In genomic region chr1:184492543-184492942, GRCh38 we compare ENCODE assay signal across 10 cellular contexts.
DNase-seq lines count a peak whose midpoint lies in the region; ATAC-seq and TF ChIP-seq lines count a peak whose summit lies in the region.
"Had no signal": no experiment of that assay in that cellular context is flagged by ENCODE, and none has a peak within 500 bp of the region (broad histone marks: within the 10 kb centered on the region; RNA-seq: fewer than 3 reads in every experiment).

No MANE protein-coding gene starts in this region.

- peaks cover 39% of the 10 kb centered on the region for H3K4me1 Mint-ChIP-seq in central memory CD8-positive, alpha-beta T cell
- peaks cover 14% of the 10 kb centered on the region for H3K4me1 Mint-ChIP-seq in activated naive CD4-positive, alpha-beta T cell treated with anti-CD3 and anti-CD28 coated beads for 36 hours (ENCODE audit: low read depth)

- H3F3A ChIP-seq in MM.1S (ENCODE audit: insufficient read depth, low read length) = peaks cover 32% of the 10 kb centered on the region

- H3K4me1 ChIP-seq in MM.1S (ENCODE audit: low read length) = peaks cover 52% of the 10 kb centered on the region
- H3K4me1 ChIP-seq in mesenchymal stem cell (ENCODE audit: control insufficient read depth, insufficient read depth, low read depth, low read length) = peaks cover 6% of the 10 kb centered on the region
- peaks cover 8% of the 10 kb centered on the region for H3K4me1 ChIP-seq in stomach smooth muscle (ENCODE audit: control insufficient read depth, insufficient read depth, low read length)

- no peak overlapping the region for H3K23ac ChIP-seq in mesenchymal stem cell (ENCODE audit: low read length in 2 of 2)

- peak overlapping the region; percentile 90 for H3K27ac Mint-ChIP-seq in central memory CD8-positive, alpha-beta T cell (ENCODE audit: low read depth)
- no peak overlapping the region for H3K27ac Mint-ChIP-seq in activated naive CD4-positive, alpha-beta T cell treated with anti-CD3 and anti-CD28 coated beads for 36 hours

- H2AFZ ChIP-seq in MM.1S (ENCODE audit: low read length) (no peak overlapping the region), mesenchymal stem cell (ENCODE audit: low read depth, low read length) (no peak overlapping the region)

- H3K9me3 ChIP-seq in MM.1S (replicated peaks; ENCODE audit: insufficient read depth, low read length) (no peaks in the 10 kb centered on the region), mesenchymal stem cell (ENCODE audit: control insufficient read depth, low read length) (no peaks in the 10 kb centered on the region), stomach smooth muscle (ENCODE audit: control insufficient read depth in 2 of 2, low read length in 2 of 2) (no peaks in the 10 kb centered on the region)
- H3K9me3 ChIP-seq: prostate gland had no signal

- H3K27me3 ChIP-seq in MM.1S (replicated peaks; ENCODE audit: insufficient read depth, low read length) = no peaks in the 10 kb centered on the region
- no peaks in the 10 kb centered on the region for H3K27me3 ChIP-seq in mesenchymal stem cell (ENCODE audit: control insufficient read depth in 1 of 2, insufficient read depth in 1 of 2, low read length in 2 of 2)
- H3K27me3 ChIP-seq in stomach smooth muscle (ENCODE audit: control insufficient read depth in 1 of 2, insufficient read depth in 2 of 2, low read length in 2 of 2) = no peaks in the 10 kb centered on the region

- H3K27ac ChIP-seq in MM.1S (ENCODE audit: low read length) (peak overlapping the region; percentile 61; the same call in 1 of the 2 replicates), mesenchymal stem cell (ENCODE audit: low read length, poor library complexity, severe bottlenecking) (no peak overlapping the region), stomach smooth muscle (ENCODE audit: low read length) (peak overlapping the region; percentile 7)
- H3K27ac ChIP-seq: prostate gland had no signal

- H3K4me3 ChIP-seq in MM.1S (ENCODE audit: low read length) = no peak overlapping the region
- no peak overlapping the region for H3K4me3 ChIP-seq in mesenchymal stem cell (ENCODE audit: insufficient read depth in 1 of 2, low read depth in 1 of 2, low read length in 2 of 2)
- no peak overlapping the region for H3K4me3 ChIP-seq in stomach smooth muscle (ENCODE audit: low read length in 2 of 2)
- H3K4me3 ChIP-seq: prostate gland had no signal

- peaks cover 35% of the 10 kb centered on the region for H3K79me2 ChIP-seq in MM.1S (ENCODE audit: low read length)

- peak; percentile 38 for DNase-seq in MM.1S
- DNase-seq in central memory CD8-positive, alpha-beta T cell (ENCODE audit: low spot score in 2 of 2) = no peak
- peak; percentile 47 for DNase-seq in mesenchymal stem cell
- no peak for DNase-seq in NCI-H1417 (lab: John Stamatoyannopoulos, UW)
- no peak for DNase-seq in activated naive CD4-positive, alpha-beta T cell treated with anti-CD3 and anti-CD28 coated beads for 36 hours
- DNase-seq in A172 (ENCODE audit: low spot score) = no peak
- DNase-seq: activated CD4-positive, alpha-beta T cell treated with anti-CD3 and anti-CD28 coated beads, Interleukin-2, amount 10 ng/mL, durations not matched to agents 7 days and 5 days; foreskin melanocyte had no signal

- H3K14ac ChIP-seq in mesenchymal stem cell (ENCODE audit: low read length in 2 of 2) = no peak overlapping the region

- no peak overlapping the region for H2BK12ac ChIP-seq in mesenchymal stem cell (ENCODE audit: low read length in 2 of 2)

- peaks cover 2% of the 10 kb centered on the region for H3K36me3 Mint-ChIP-seq in central memory CD8-positive, alpha-beta T cell (ENCODE audit: insufficient read depth)
- no peaks in the 10 kb centered on the region for H3K36me3 Mint-ChIP-seq in activated naive CD4-positive, alpha-beta T cell treated with anti-CD3 and anti-CD28 coated beads for 36 hours (ENCODE audit: low read depth)

- no peak overlapping the region for H2AK5ac ChIP-seq in mesenchymal stem cell (ENCODE audit: low read length, severe bottlenecking)

- CTCF ChIA-PET in activated naive CD4-positive, alpha-beta T cell treated with anti-CD3 and anti-CD28 coated beads for 36 hours (lab: Charles Lee) = no interaction called here

- TF ChIP-seq CTCF in MM.1S (IDR thresholded peaks at IDR 0.05; ENCODE audit: low read length) = no peak

- no peak overlapping the region for H3K9ac ChIP-seq in MM.1S (ENCODE audit: low read length)
- peak overlapping the region; percentile 85 for H3K9ac ChIP-seq in mesenchymal stem cell (ENCODE audit: low read length)
- no peak overlapping the region for H3K9ac ChIP-seq in stomach smooth muscle (ENCODE audit: low read length in 2 of 2)

- H3K36me3 ChIP-seq in MM.1S (replicated peaks; ENCODE audit: insufficient read depth, low read length) (no peaks in the 10 kb centered on the region), mesenchymal stem cell (ENCODE audit: control insufficient read depth in 1 of 2, insufficient read depth in 2 of 2, low read depth in 1 of 2, low read length in 2 of 2) (no peaks in the 10 kb centered on the region), stomach smooth muscle (ENCODE audit: control insufficient read depth in 2 of 2, insufficient read depth in 2 of 2, low read length in 2 of 2) (no peaks in the 10 kb centered on the region)
- H3K36me3 ChIP-seq: prostate gland had no signal

- intact Hi-C loops in activated naive CD4-positive, alpha-beta T cell treated with anti-CD3 and anti-CD28 coated beads for 36 hours (cut with micrococcal nuclease) = loop anchor here (5.0 to 10.0 kb wide), 3 partner anchors 330 to 482 kb away; partner anchors contain the start of genes NIBAN1 and TSEN15

- peaks cover 9% of the 10 kb centered on the region for H3K79me1 ChIP-seq in mesenchymal stem cell (replicated peaks; ENCODE audit: low read length, poor library complexity, severe bottlenecking)

- no peaks in the 10 kb centered on the region for H3K9me3 Mint-ChIP-seq in central memory CD8-positive, alpha-beta T cell
- H3K9me3 Mint-ChIP-seq in activated naive CD4-positive, alpha-beta T cell treated with anti-CD3 and anti-CD28 coated beads for 36 hours = no peaks in the 10 kb centered on the region
- H3K9me3 Mint-ChIP-seq: activated CD4-positive, alpha-beta T cell treated with anti-CD3 and anti-CD28 coated beads, Interleukin-2, amount 10 ng/mL, durations not matched to agents 7 days and 5 days had no signal

- no peaks in the 10 kb centered on the region for H4K20me1 ChIP-seq in MM.1S (ENCODE audit: insufficient read depth, low read length)

- H2BK5ac ChIP-seq in mesenchymal stem cell (ENCODE audit: low read depth, low read length, poor library complexity, severe bottlenecking) = no peak overlapping the region

- H4K8ac ChIP-seq in mesenchymal stem cell (ENCODE audit: low read length) = no peak overlapping the region

- H3K18ac ChIP-seq in mesenchymal stem cell (ENCODE audit: low read depth in 1 of 2, low read length in 2 of 2) = no peak overlapping the region

- no peak for ATAC-seq in central memory CD8-positive, alpha-beta T cell (replicated peaks; ENCODE audit: extremely low read depth, poor library complexity, severe bottlenecking)

- H3K27me3 Mint-ChIP-seq in central memory CD8-positive, alpha-beta T cell = no peaks in the 10 kb centered on the region
- H3K27me3 Mint-ChIP-seq in activated naive CD4-positive, alpha-beta T cell treated with anti-CD3 and anti-CD28 coated beads for 36 hours (ENCODE audit: low read depth) = no peaks in the 10 kb centered on the region
- H3K27me3 Mint-ChIP-seq: activated CD4-positive, alpha-beta T cell treated with anti-CD3 and anti-CD28 coated beads, Interleukin-2, amount 10 ng/mL, durations not matched to agents 7 days and 5 days had no signal

- H3K4me2 ChIP-seq in MM.1S (ENCODE audit: low read depth, low read length) (peak overlapping the region; percentile 74), mesenchymal stem cell (ENCODE audit: low read length, poor library complexity, severe bottlenecking) (no peak overlapping the region)

- H2BK120ac ChIP-seq in mesenchymal stem cell (ENCODE audit: low read depth, low read length) = no peak overlapping the region

- H3K4ac ChIP-seq in mesenchymal stem cell (ENCODE audit: low read depth in 1 of 2, low read length in 2 of 2) = no peak overlapping the region

- peak overlapping the region; percentile 59 for H3K4me3 Mint-ChIP-seq in central memory CD8-positive, alpha-beta T cell
- H3K4me3 Mint-ChIP-seq in activated naive CD4-positive, alpha-beta T cell treated with anti-CD3 and anti-CD28 coated beads for 36 hours = no peak overlapping the region

- H3K9me2 ChIP-seq in MM.1S (replicated peaks; ENCODE audit: insufficient read depth, low read length) = no peaks in the 10 kb centered on the region

- H2BK15ac ChIP-seq in mesenchymal stem cell (ENCODE audit: low read depth, poor library complexity, severe bottlenecking) = no peak overlapping the region

- no peak overlapping the region for H4K91ac ChIP-seq in mesenchymal stem cell (ENCODE audit: low read length)

Comparison
In these comparisons a context has a peak if more than half of its experiments do, and no peak if none do; other contexts are left out.
1. DNase-seq: peak in MM.1S (single experiment) and mesenchymal stem cell (single experiment); none in central memory CD8-positive, alpha-beta T cell (0 of 2), NCI-H1417 (0 of 3), activated naive CD4-positive, alpha-beta T cell treated with anti-CD3 and anti-CD28 coated beads for 36 hours (single experiment) and A172 (single experiment).